Comparison of ENCODE assay signal across 25 cellular contexts in the genomic region with DNA sequence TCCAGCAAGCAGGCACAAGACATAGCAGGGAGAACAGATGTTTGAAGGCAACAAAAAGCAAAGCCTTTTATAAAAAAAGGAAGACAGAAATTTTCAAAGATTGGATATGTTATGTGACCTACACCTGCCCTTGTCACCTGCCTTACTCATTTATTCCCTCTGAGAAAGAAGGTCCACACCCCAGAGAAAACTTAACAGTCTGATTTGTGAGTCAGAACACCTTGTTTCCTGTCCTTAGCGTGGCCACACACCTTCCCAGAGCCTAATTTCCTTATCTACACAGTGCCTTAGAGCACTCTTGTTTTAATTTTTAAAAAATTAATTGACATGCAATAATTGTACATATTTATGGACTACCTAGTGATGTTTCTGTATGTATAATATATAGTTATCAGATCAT.
"Had no signal": no experiment of that assay in that cellular context is flagged by ENCODE, and none has a peak within 500 bp of the region (broad histone marks: within the 10 kb centered on the region; RNA-seq: fewer than 3 reads in every experiment).

No MANE protein-coding gene starts in this region.

- H3K4me1 Mint-ChIP-seq: memory B cell; naive thymus-derived CD4-positive, alpha-beta T cell; nephron progenitor cell; stimulated activated naive B cell treated with anti-CD40 and anti-IgM and Interleukin-4, amounts not matched to agents 10 μg/mL and 1 μg/mL and 100 μg/mL, for 72 hours had no signal

- DNase-seq: cortex of kidney; effector memory CD8-positive, alpha-beta T cell; foreskin fibroblast; gastrocnemius medialis; head of caudate nucleus; naive thymus-derived CD4-positive, alpha-beta T cell; nephron progenitor cell; nucleus accumbens; ovary; posterior cingulate gyrus; psoas muscle; retina; right lobe of liver; small intestine; stimulated activated CD4-positive, alpha-beta T cell treated with anti-CD3 and anti-CD28 coated beads, Interleukin-15, amount 100 ng/mL, for 24 hours; stimulated activated CD4-positive, alpha-beta T cell treated with anti-CD3 and anti-CD28 coated beads, Interleukin-2, amount 100 ng/mL, for 48 hours; stimulated activated naive B cell treated with anti-CD40 and anti-IgM and Interleukin-4, amounts not matched to agents 10 μg/mL and 1 μg/mL and 100 μg/mL, for 72 hours; upper lobe of left lung had no signal

- H3K27ac Mint-ChIP-seq: effector memory CD8-positive, alpha-beta T cell; memory B cell; mesothelial cell of epicardium; naive thymus-derived CD4-positive, alpha-beta T cell; nephron progenitor cell; stimulated activated naive B cell treated with anti-CD40 and anti-IgM and Interleukin-4, amounts not matched to agents 10 μg/mL and 1 μg/mL and 100 μg/mL, for 72 hours; stimulated activated naive CD8-positive, alpha-beta T cell treated with anti-CD3 and anti-CD28 coated beads, Interleukin-15, Interleukin-2, amounts not matched to agents 100 ng/mL and 50 ng/mL, for 24 hours had no signal

- H3K27ac ChIP-seq: gastrocnemius medialis, ovary, psoas muscle, right lobe of liver, thoracic aorta, tibial nerve, upper lobe of left lung had no signal

- H3K27me3 ChIP-seq: gastrocnemius medialis, ovary, right lobe of liver, tibial nerve, upper lobe of left lung had no signal

- H3K4me3 ChIP-seq: gastrocnemius medialis, lung, ovary, psoas muscle, right lobe of liver, thoracic aorta, tibial nerve, upper lobe of left lung had no signal

- H3K4me3 Mint-ChIP-seq: effector memory CD8-positive, alpha-beta T cell; memory B cell; mesothelial cell of epicardium; naive thymus-derived CD4-positive, alpha-beta T cell; nephron progenitor cell; stimulated activated naive B cell treated with anti-CD40 and anti-IgM and Interleukin-4, amounts not matched to agents 10 μg/mL and 1 μg/mL and 100 μg/mL, for 72 hours; stimulated activated naive CD8-positive, alpha-beta T cell treated with anti-CD3 and anti-CD28 coated beads, Interleukin-15, Interleukin-2, amounts not matched to agents 100 ng/mL and 50 ng/mL, for 24 hours had no signal

- H3K9me3 ChIP-seq: gastrocnemius medialis, ovary, right lobe of liver, thoracic aorta had no signal

- ATAC-seq: effector memory CD8-positive, alpha-beta T cell; gastrocnemius medialis; left lobe of liver; naive thymus-derived CD4-positive, alpha-beta T cell; psoas muscle; right lobe of liver; stimulated activated naive B cell treated with anti-CD40 and anti-IgM and Interleukin-4, amounts not matched to agents 10 μg/mL and 1 μg/mL and 100 μg/mL, for 72 hours had no signal

- H3K36me3 Mint-ChIP-seq: memory B cell; naive thymus-derived CD4-positive, alpha-beta T cell had no signal

- H3K36me3 ChIP-seq: gastrocnemius medialis, ovary, right lobe of liver, thoracic aorta, tibial nerve, upper lobe of left lung had no signal

- H3K4me1 ChIP-seq: gastrocnemius medialis, psoas muscle, right lobe of liver, tibial nerve, upper lobe of left lung had no signal
